In the genomic region with DNA sequence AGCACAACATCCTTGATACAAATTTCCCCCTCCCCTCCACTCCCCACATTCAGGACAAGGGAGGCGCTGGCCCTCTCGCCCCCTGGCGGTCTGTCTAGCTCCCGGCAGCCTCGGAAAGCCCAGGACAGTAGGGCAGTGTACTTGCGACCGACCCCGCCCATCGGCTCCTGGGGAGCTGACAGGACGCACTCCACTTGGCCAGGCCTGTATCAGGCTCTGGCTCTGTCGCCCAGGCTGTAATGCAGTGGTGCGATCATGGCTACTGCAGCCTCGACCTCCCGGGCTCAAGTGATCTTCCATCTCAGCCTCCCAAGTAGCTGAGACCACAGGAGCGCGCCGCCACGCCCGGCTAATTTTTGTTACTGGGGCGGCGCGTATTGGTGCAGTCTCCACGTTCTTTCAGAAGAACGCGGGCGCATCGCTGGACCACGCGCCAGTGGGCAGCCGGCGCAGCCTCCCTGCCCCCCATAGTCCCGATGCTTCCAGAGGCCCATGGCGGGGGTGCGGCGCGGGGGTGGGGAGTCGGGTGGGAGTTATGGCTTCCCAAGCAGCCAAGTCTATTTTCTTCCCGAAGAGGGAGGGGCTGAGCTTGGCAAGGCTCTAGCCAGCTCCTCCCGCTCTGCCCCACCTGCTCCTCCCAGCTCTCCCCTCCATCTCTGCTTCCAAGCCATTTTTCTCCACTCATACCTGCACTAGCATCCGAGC, we compare ENCODE assay signal across 8 cellular contexts. TPM values are rescaled to one million over a fixed set of nuclear protein-coding genes. Genes with fewer than 3 reads are reported as not detected.
A peak's percentile ranks its signal among the peaks of the same experiment; 100 is the strongest.
DNase-seq lines count a peak whose midpoint lies in the region; ATAC-seq and TF ChIP-seq lines count a peak whose summit lies in the region.

No MANE protein-coding gene starts in this region.

- H3K4me3 ChIP-seq in HFF-Myc (replicated peaks; ENCODE audit: low read depth, low read length) (peak overlapping the region; percentile 28), ectodermal cell (ENCODE audit: insufficient read depth, low read depth, low read length) (peak overlapping the region; percentile 35), lung (no peak overlapping the region)

- H3K36me3 ChIP-seq in ectodermal cell (ENCODE audit: control insufficient read depth, insufficient read depth, low read length), result no peaks in the 10 kb centered on the region
- H3K36me3 ChIP-seq in lung (ENCODE audit: control insufficient read depth in 2 of 2, insufficient read depth in 2 of 2, low read length in 2 of 2), result no peaks in the 10 kb centered on the region

- TF ChIP-seq CTCF in HFF-Myc (IDR thresholded peaks at IDR 0.05; ENCODE audit: low read depth, low read length, missing control alignments), result peak; percentile 66
- TF ChIP-seq CTCF in lung (IDR thresholded peaks at IDR 0.05; ENCODE audit: control extremely low read depth, extremely low read depth), result peak; percentile 23

- DNase-seq in Daoy (ENCODE audit: low read depth) (peak; percentile 73), HFF-Myc (ENCODE audit: extremely low read depth, low read depth) (no peak), NCI-H460 (ENCODE audit: extremely low read depth, low read depth) (peak; percentile 64), lung (ENCODE audit: low spot score) (peak; percentile 68)
- peak; percentile 36 to 37 for DNase-seq in activated CD4-positive, alpha-beta T cell treated with anti-CD3 and anti-CD28 coated beads, Interleukin-2, amount 50 U/mL, for 4 hours
- DNase-seq in stimulated activated CD8-positive, alpha-beta memory T cell treated with anti-CD3 and anti-CD28 coated beads, Interleukin-4, amount 100 ng/mL, for 48 hours, result peak; percentile 73

- 3 to 7% methylated on average over 39 to 40 of the region's 40 CpGs for WGBS in ectodermal cell, 2 experiments
- WGBS in lung, 2 donors, result 6 to 42% methylated on average over 28 to 40 of the region's 40 CpGs

- ATAC-seq in lung (ENCODE audit: insufficient read depth, low FRiP score) (peak; percentile 75), HG02938 (IDR thresholded peaks at IDR 0.05; ENCODE audit: unreplicated experiment) (no peak)

- no peaks in the 10 kb centered on the region for H3K27me3 ChIP-seq in ectodermal cell (ENCODE audit: control insufficient read depth, insufficient read depth, low read length, poor library complexity, severe bottlenecking)
- no peaks in the 10 kb centered on the region for H3K27me3 ChIP-seq in lung (ENCODE audit: control insufficient read depth, insufficient read depth)

- H3K27ac ChIP-seq in ectodermal cell (ENCODE audit: insufficient read depth, low read depth, low read length, poor library complexity, severe bottlenecking), result no peak overlapping the region
- no peak overlapping the region for H3K27ac ChIP-seq in lung (ENCODE audit: low read depth in 1 of 2, low read length in 1 of 2)

- H3K9me3 ChIP-seq in ectodermal cell (ENCODE audit: control insufficient read depth, low read length) (no peaks in the 10 kb centered on the region), lung (ENCODE audit: control insufficient read depth in 2 of 2, insufficient read depth in 1 of 2, low read length in 1 of 2) (peaks cover 0 to 2% of the 10 kb centered on the region in 2 donors)

- H3K4me1 ChIP-seq in ectodermal cell (ENCODE audit: control insufficient read depth, insufficient read depth, low read length) (no peaks in the 10 kb centered on the region), lung (ENCODE audit: control insufficient read depth in 2 of 2, insufficient read depth in 2 of 2, low read length in 2 of 2) (no peaks in the 10 kb centered on the region)

RNA-seq across cellular contexts. Expression of gene AKAP14, which starts 7.8 kb away (rescaled TPM):
- total RNA-seq in Daoy (2014; rRNA removed; shearing (Covaris generic)), result not detected in 2 replicates
- total RNA-seq in NCI-H460 (2014; rRNA removed; shearing (Covaris generic)), result not detected in 2 replicates
- polyA plus RNA-seq in NCI-H460 (2014; cell fraction: nucleus; rRNA removed), result not detected in 2 replicates
- not detected for polyA plus RNA-seq in ectodermal cell (2013, experiment 1 of 4)
- 0.78 TPM for polyA plus RNA-seq in ectodermal cell (2013, experiment 2 of 4)
- polyA plus RNA-seq in ectodermal cell (2013, experiment 3 of 4), result 0.96 TPM
- polyA plus RNA-seq in ectodermal cell (2013, experiment 4 of 4), result not detected
- 1 to 10 TPM; 7.2 to 7.9 TPM for total RNA-seq in lung
- polyA plus RNA-seq in lung, result 10 to 100 TPM in 1 of 2 donors, 1 to 10 TPM in 1; 7.6 to 10.4 TPM

RNA-seq across cellular contexts. Expression of gene NDUFA1, which starts 16.2 kb away (rescaled TPM):
- 71.7 and 83.4 TPM in 2 replicates for total RNA-seq in Daoy (2014; rRNA removed; shearing (Covaris generic))
- total RNA-seq in NCI-H460 (2014; rRNA removed; shearing (Covaris generic)), result 194 and 198 TPM in 2 replicates
- polyA plus RNA-seq in NCI-H460 (2014; cell fraction: nucleus; rRNA removed), result 92.8 and 102 TPM in 2 replicates
- polyA plus RNA-seq in ectodermal cell (2013, experiment 1 of 4), result 92.8 TPM
- polyA plus RNA-seq in ectodermal cell (2013, experiment 2 of 4), result 86.2 TPM
- 74.3 TPM for polyA plus RNA-seq in ectodermal cell (2013, experiment 3 of 4)
- 95.9 TPM for polyA plus RNA-seq in ectodermal cell (2013, experiment 4 of 4)
- total RNA-seq in lung, result 10 to 100 TPM; 37.1 to 74.9 TPM
- 100 to 1,000 TPM; 100 to 247 TPM for polyA plus RNA-seq in lung

RNA-seq across cellular contexts. Expression of gene RNF113A, which starts 16.3 kb away (rescaled TPM):
- total RNA-seq in Daoy (2014; rRNA removed; shearing (Covaris generic)), result 13.1 and 14.9 TPM in 2 replicates
- total RNA-seq in NCI-H460 (2014; rRNA removed; shearing (Covaris generic)), result 26.2 and 30.3 TPM in 2 replicates
- polyA plus RNA-seq in NCI-H460 (2014; cell fraction: nucleus; rRNA removed), result 22.6 and 30.6 TPM in 2 replicates
- 13.8 TPM for polyA plus RNA-seq in ectodermal cell (2013, experiment 1 of 4)
- 9.8 TPM for polyA plus RNA-seq in ectodermal cell (2013, experiment 2 of 4)
- 12.7 TPM for polyA plus RNA-seq in ectodermal cell (2013, experiment 3 of 4)
- polyA plus RNA-seq in ectodermal cell (2013, experiment 4 of 4), result 14.2 TPM
- 10 to 100 TPM; 11.0 to 13.5 TPM for total RNA-seq in lung
- 10 to 100 TPM; 16.3 to 17.0 TPM for polyA plus RNA-seq in lung

RNA-seq across cellular contexts. Expression of gene UPF3B, which starts 35.1 kb away (rescaled TPM):
- 6.0 and 7.0 TPM in 2 replicates for total RNA-seq in Daoy (2014; rRNA removed; shearing (Covaris generic))
- total RNA-seq in NCI-H460 (2014; rRNA removed; shearing (Covaris generic)), result 6.6 and 11.6 TPM in 2 replicates
- polyA plus RNA-seq in NCI-H460 (2014; cell fraction: nucleus; rRNA removed), result 9.8 TPM in 2 replicates
- polyA plus RNA-seq in ectodermal cell (2013, experiment 1 of 4), result 46.2 TPM
- 47.6 TPM for polyA plus RNA-seq in ectodermal cell (2013, experiment 2 of 4)
- polyA plus RNA-seq in ectodermal cell (2013, experiment 3 of 4), result 39.0 TPM
- polyA plus RNA-seq in ectodermal cell (2013, experiment 4 of 4), result 41.9 TPM
- total RNA-seq in lung, result 1 to 10 TPM; 5.5 to 8.5 TPM
- polyA plus RNA-seq in lung, result 10 to 100 TPM in 1 of 2 donors, 1 to 10 TPM in 1; 5.0 to 11.7 TPM

RNA-seq across cellular contexts. Expression of gene NKAP, which starts 55.7 kb away (rescaled TPM):
- total RNA-seq in Daoy (2014; rRNA removed; shearing (Covaris generic)), result 2.9 and 3.5 TPM in 2 replicates
- 16.4 and 17.3 TPM in 2 replicates for total RNA-seq in NCI-H460 (2014; rRNA removed; shearing (Covaris generic))
- polyA plus RNA-seq in NCI-H460 (2014; cell fraction: nucleus; rRNA removed), result 5.4 and 5.8 TPM in 2 replicates
- polyA plus RNA-seq in ectodermal cell (2013, experiment 1 of 4), result 10.4 TPM
- polyA plus RNA-seq in ectodermal cell (2013, experiment 2 of 4), result 9.0 TPM
- 7.7 TPM for polyA plus RNA-seq in ectodermal cell (2013, experiment 3 of 4)
- polyA plus RNA-seq in ectodermal cell (2013, experiment 4 of 4), result 7.4 TPM
- total RNA-seq in lung, result 1 to 10 TPM; 7.4 to 9.5 TPM
- 1 to 10 TPM; 4.7 to 9.8 TPM for polyA plus RNA-seq in lung
